ENCODE assay signal across 16 cellular contexts in the genomic region with DNA sequence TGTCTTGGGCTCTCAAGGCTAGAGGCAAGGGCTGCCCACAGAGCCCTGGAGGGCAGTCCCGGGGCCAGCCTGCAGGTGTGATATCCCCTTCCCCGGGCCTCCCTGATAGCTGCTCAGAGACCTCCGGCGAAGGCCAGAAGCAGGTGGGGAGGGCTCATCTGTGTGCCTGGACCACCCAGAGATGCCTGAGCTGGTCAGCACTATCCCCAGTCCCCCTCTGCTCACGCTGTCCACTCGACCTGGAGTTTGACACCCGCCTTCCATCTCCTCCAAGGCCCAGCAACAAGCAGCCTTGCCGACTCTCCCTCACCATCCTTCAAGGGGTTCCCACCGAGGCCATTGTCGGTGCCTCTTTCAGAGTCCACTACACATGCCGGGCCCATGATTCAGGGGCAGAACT. TPM values are rescaled to one million over a fixed set of nuclear protein-coding genes. Genes with fewer than 3 reads are reported as not detected.
A peak's percentile ranks its signal among the peaks of the same experiment; 100 is the strongest.
DNase-seq lines count a peak whose midpoint lies in the region; ATAC-seq and TF ChIP-seq lines count a peak whose summit lies in the region.
"Had no signal": no experiment of that assay in that cellular context is flagged by ENCODE, and none has a peak within 500 bp of the region (broad histone marks: within the 10 kb centered on the region; RNA-seq: fewer than 3 reads in every experiment).

No MANE protein-coding gene starts in this region.

- H3K36me3 ChIP-seq in left ventricle myocardium inferior (peaks cover 49% of the 10 kb centered on the region), neuronal stem cell (replicated peaks in 1 of 2; ENCODE audit: control insufficient read depth in 2 of 2, insufficient read depth in 2 of 2, low read length in 2 of 2) (peaks cover 2% of the 10 kb centered on the region in 2 donors), aorta (ENCODE audit: control insufficient read depth in 1 of 2, insufficient read depth in 2 of 2, low read length in 1 of 2) (no peaks in the 10 kb centered on the region)
- H3K36me3 ChIP-seq: BE2C, HAP-1 had no signal

- peak overlapping the region; percentile 55 for H3K23ac ChIP-seq in neuronal stem cell (ENCODE audit: low read depth, low read length, poor library complexity)

- no peaks in the 10 kb centered on the region for H3K79me1 ChIP-seq in neuronal stem cell (ENCODE audit: low read depth, low read length)

- no peaks in the 10 kb centered on the region for H3K27me3 Mint-ChIP-seq in chondrocyte (ENCODE audit: low read depth)
- H3K27me3 Mint-ChIP-seq: CD4-positive, alpha-beta memory T cell had no signal

- no peak overlapping the region for H3K4me3 Mint-ChIP-seq in chondrocyte (ENCODE audit: unreplicated experiment)
- H3K4me3 Mint-ChIP-seq: CD4-positive, alpha-beta memory T cell had no signal

- no peaks in the 10 kb centered on the region for H3K4me1 Mint-ChIP-seq in chondrocyte (ENCODE audit: low read depth)
- H3K4me1 Mint-ChIP-seq: CD4-positive, alpha-beta memory T cell had no signal

- H3K18ac ChIP-seq in neuronal stem cell (ENCODE audit: low read length), result peak overlapping the region; percentile 52

- H3K27ac Mint-ChIP-seq in chondrocyte (ENCODE audit: unreplicated experiment), result no peak overlapping the region

- H2BK15ac ChIP-seq in neuronal stem cell (ENCODE audit: low read length), result no peak overlapping the region

- H3K4me1 ChIP-seq in left ventricle myocardium inferior (no peaks in the 10 kb centered on the region), neuronal stem cell (ENCODE audit: control insufficient read depth in 2 of 2, insufficient read depth in 1 of 2, low read depth in 1 of 2, low read length in 2 of 2) (no peaks in the 10 kb centered on the region), aorta (ENCODE audit: control insufficient read depth in 1 of 2, insufficient read depth in 2 of 2, low read length in 2 of 2) (no peaks in the 10 kb centered on the region)
- H3K4me1 ChIP-seq: A549, BE2C, HAP-1 had no signal

- no peak overlapping the region for H3K4me3 ChIP-seq in left ventricle myocardium inferior
- no peak overlapping the region for H3K4me3 ChIP-seq in neuronal stem cell (ENCODE audit: low read length in 2 of 2)
- H3K4me3 ChIP-seq in aorta (ENCODE audit: low read length in 2 of 2), result no peak overlapping the region
- H3K4me3 ChIP-seq: A549, HAP-1 had no signal

- H2AK5ac ChIP-seq in neuronal stem cell (ENCODE audit: low read depth, low read length), result no peak overlapping the region

- H2BK5ac ChIP-seq in neuronal stem cell (ENCODE audit: low read length), result no peak overlapping the region

- DNase-seq in left ventricle myocardium superior, result peak; percentile 13
- DNase-seq in left ventricle myocardium inferior, result no peak
- DNase-seq in chondrocyte (ENCODE audit: low spot score), result peak; percentile 61
- no peak for DNase-seq in neuronal stem cell (ENCODE audit: low spot score)
- peak; percentile 36 to 50 for DNase-seq in aorta
- no peak for DNase-seq in NCI-H2196 treated with DMSO at 0.1 percent for 48 hours (lab: John Stamatoyannopoulos, UW; ENCODE audit: unreplicated experiment)
- DNase-seq: BE2C; CD4-positive, alpha-beta memory T cell; COR-L47; DND-41; GDM1 had no signal

- no CpG with 5 or more reads among the region's 11 CpGs for WGBS in neuronal stem cell (ENCODE audit: extremely low coverage in 2 of 2, insufficient read length in 2 of 2, insufficient replicate concordance in 1 of 2), 2 donors
- WGBS in aorta, 2 donors, result 87 to 92% methylated on average over 11 of the region's 11 CpGs

- H3K27ac ChIP-seq in left ventricle myocardium inferior (replicated peaks) (no peak overlapping the region), neuronal stem cell (replicated peaks; ENCODE audit: low read length) (no peak overlapping the region), aorta (ENCODE audit: low read depth in 1 of 2, low read length in 2 of 2) (no peak overlapping the region)
- H3K27ac ChIP-seq: A549, C4-2B had no signal

- ATAC-seq in left ventricle myocardium superior (no peak), aorta (ENCODE audit: low FRiP score) (peak; percentile 17), HG02642 (IDR thresholded peaks at IDR 0.05; ENCODE audit: poor library complexity, unreplicated experiment) (no peak)
- ATAC-seq: HepG2 had no signal

- intact Hi-C loops in left ventricle myocardium superior (cut with micrococcal nuclease) (no loop called here), left ventricle myocardium inferior (cut with micrococcal nuclease) (no loop called here), aorta (cut with DNase I) (no loop called here)

- no peak overlapping the region for H3K9ac ChIP-seq in neuronal stem cell (ENCODE audit: low read depth, low read length, poor library complexity)

- H2BK120ac ChIP-seq in neuronal stem cell (ENCODE audit: low read depth, low read length), result no peak overlapping the region

- H2AFZ ChIP-seq in neuronal stem cell (ENCODE audit: low read length), result no peak overlapping the region

- no peak overlapping the region for H4K91ac ChIP-seq in neuronal stem cell (ENCODE audit: low read depth, low read length, poor library complexity)

- no peak overlapping the region for H3K4ac ChIP-seq in neuronal stem cell (ENCODE audit: low read length)

- H3K4me2 ChIP-seq in neuronal stem cell (ENCODE audit: insufficient read depth, low read length, poor library complexity, severe bottlenecking), result no peak overlapping the region
- H3K4me2 ChIP-seq: A549 had no signal

- TF ChIP-seq CTCF in left ventricle myocardium inferior (IDR thresholded peaks at IDR 0.05; ENCODE audit: borderline replicate concordance), result no peak
- TF ChIP-seq CTCF in chondrocyte (IDR thresholded peaks at IDR 0.05), result no peak

- no peak overlapping the region for H4K8ac ChIP-seq in neuronal stem cell (ENCODE audit: low read depth, low read length)

- H3K14ac ChIP-seq in neuronal stem cell (ENCODE audit: low read length), result peak overlapping the region; percentile 31

- H3K27me3 ChIP-seq in left ventricle myocardium inferior (ENCODE audit: low read depth) (no peaks in the 10 kb centered on the region), neuronal stem cell (ENCODE audit: control insufficient read depth in 3 of 3, insufficient read depth in 3 of 3, low read depth in 1 of 3, low read length in 3 of 3) (no peaks in the 10 kb centered on the region), aorta (ENCODE audit: control insufficient read depth in 1 of 2, insufficient read depth in 2 of 2, low read length in 1 of 2) (no peaks in the 10 kb centered on the region)
- H3K27me3 ChIP-seq: BE2C had no signal

- H3K9me3 ChIP-seq in left ventricle myocardium inferior (replicated peaks) (no peaks in the 10 kb centered on the region), neuronal stem cell (replicated peaks in 1 of 2; ENCODE audit: control insufficient read depth in 2 of 2, insufficient read depth in 1 of 2, low read depth in 1 of 2, low read length in 2 of 2) (no peaks in the 10 kb centered on the region), aorta (ENCODE audit: control insufficient read depth, low read length) (no peaks in the 10 kb centered on the region)
- H3K9me3 ChIP-seq: A549, BE2C, HAP-1 had no signal

- H3K36me3 Mint-ChIP-seq in chondrocyte (ENCODE audit: low read depth), result peaks cover 3% of the 10 kb centered on the region

- H3K9me3 Mint-ChIP-seq in chondrocyte (ENCODE audit: low read depth), result no peaks in the 10 kb centered on the region
- H3K9me3 Mint-ChIP-seq: CD4-positive, alpha-beta memory T cell had no signal

- no peak overlapping the region for H2BK12ac ChIP-seq in neuronal stem cell (ENCODE audit: low read length)

RNA-seq across cellular contexts. Expression of a gene that starts 39.4 kb away (rescaled TPM):
- total RNA-seq in left ventricle myocardium superior, result 2.3 TPM
- 2.2 TPM for total RNA-seq in left ventricle myocardium inferior
- total RNA-seq in chondrocyte, result 5.0 to 9.4 TPM (median 5.4 TPM) in 3 replicates
- 1.3 TPM for polyA plus RNA-seq in neuronal stem cell (2013, experiment 1 of 2)
- 1.3 TPM for polyA plus RNA-seq in neuronal stem cell (2013, experiment 2 of 2)
- total RNA-seq in aorta, result 10 to 100 TPM; 10.3 to 24.1 TPM
- polyA plus RNA-seq in aorta, result 10 to 100 TPM in 1 of 2 donors, under 1 TPM in 1; 0.88 to 11.3 TPM

RNA-seq across cellular contexts. Expression of a gene that starts 54.3 kb away (rescaled TPM):
- total RNA-seq in left ventricle myocardium superior, result 57.9 TPM
- 54.2 TPM for total RNA-seq in left ventricle myocardium inferior
- 82.1 to 85.4 TPM (median 84.3 TPM) in 3 replicates for total RNA-seq in chondrocyte
- 52.3 TPM for polyA plus RNA-seq in neuronal stem cell (2013, experiment 1 of 2)
- polyA plus RNA-seq in neuronal stem cell (2013, experiment 2 of 2), result 51.8 TPM
- total RNA-seq in aorta, result 10 to 100 TPM; 62.7 to 74.4 TPM
- 10 to 100 TPM; 29.4 to 99.6 TPM for polyA plus RNA-seq in aorta

RNA-seq across cellular contexts. Expression of a gene that starts 54.9 kb away (rescaled TPM):
- 13.1 TPM for total RNA-seq in left ventricle myocardium superior
- 16.8 TPM for total RNA-seq in left ventricle myocardium inferior
- 5.1 to 7.1 TPM (median 5.5 TPM) in 3 replicates for total RNA-seq in chondrocyte
- polyA plus RNA-seq in neuronal stem cell (2013, experiment 1 of 2), result 23.3 TPM
- 25.3 TPM for polyA plus RNA-seq in neuronal stem cell (2013, experiment 2 of 2)
- 1 to 10 TPM; 7.7 to 8.0 TPM for total RNA-seq in aorta
- polyA plus RNA-seq in aorta, result 1 to 10 TPM; 7.1 to 8.5 TPM

Comparison
In these comparisons a context has a peak if more than half of its experiments do, and no peak if none do; other contexts are left out.
1. DNase-seq: peak in left ventricle myocardium superior (single experiment), chondrocyte (single experiment) and aorta (2 of 2); none in left ventricle myocardium inferior (single experiment), neuronal stem cell (single experiment) and NCI-H2196 treated with DMSO at 0.1 percent for 48 hours (single experiment).